ENCODE assay signal across 8 cellular contexts in genomic region chr19:35757749-35758608, GRCh38. TPM values are rescaled to one million over a fixed set of nuclear protein-coding genes. Genes with fewer than 3 reads are reported as not detected.
A peak's percentile ranks its signal among the peaks of the same experiment; 100 is the strongest.
DNase-seq lines count a peak whose midpoint lies in the region; ATAC-seq, FAIRE-seq and TF ChIP-seq lines count a peak whose summit lies in the region.

PROSER3 (plus strand) TSS chr19:35758176; CDS start chr19:35758216, 40 bp downstream.

- no peaks in the 10 kb centered on the region for H4K20me1 ChIP-seq in Loucy (ENCODE audit: insufficient read depth, low read length, poor library complexity, severe bottlenecking)

- H3K79me2 ChIP-seq in Loucy (ENCODE audit: insufficient read depth, low read length) = peaks cover 13% of the 10 kb centered on the region; the same call in 1 of the 2 replicates

- H3K36me3 ChIP-seq in Loucy (ENCODE audit: insufficient read depth, low read length) = no peaks in the 10 kb centered on the region; the same call in 1 of the 2 replicates

- DNase-seq in EL (peak; percentile 100), H54 (ENCODE audit: insufficient read length, low spot score) (peak; percentile 99), fibroblast of peridontal ligament (ENCODE audit: extremely low read depth) (peak; percentile 100), natural killer cell (peak; percentile 97)
- DNase-seq in activated T-helper 9 cell treated with anti-CD3 and anti-CD28 coated beads, Interleukin-2, amount 50 U/mL, for 16 hours (ENCODE audit: low read depth) = peak; percentile 95
- peak; percentile 98 for DNase-seq in stimulated activated naive CD4-positive, alpha-beta T cell treated with Interleukin-2 at 50 U/mL for 16 hours (lab: John Stamatoyannopoulos, UW)

- TF ChIP-seq POLR2A in H54 (IDR thresholded peaks at IDR 0.05; ENCODE audit: low read depth, low read length) (peak; percentile 81), Raji (IDR thresholded peaks at IDR 0.05; ENCODE audit: insufficient read depth, low read depth, low read length) (peak; percentile 87)

- peak within 1 kb of the TSS; percentile 93 to 97 for H3K27ac Mint-ChIP-seq in natural killer cell

- H3K27me3 Mint-ChIP-seq in natural killer cell (ENCODE audit: low read depth in 2 of 2) = peaks cover 0 to 18% of the 10 kb centered on the region in 2 donors

- ATAC-seq in natural killer cell = peak; percentile 92 to 99 (median 95)

- H3K27me3 ChIP-seq in Loucy (ENCODE audit: insufficient read depth, low read length, poor library complexity, severe bottlenecking) = no peaks in the 10 kb centered on the region

- peaks cover 13% of the 10 kb centered on the region for H3K4me1 ChIP-seq in Loucy (ENCODE audit: insufficient read depth, low read length, poor library complexity, severe bottlenecking)

- H3K9me3 ChIP-seq in Loucy (ENCODE audit: insufficient read depth, low read depth, low read length) = no peaks in the 10 kb centered on the region

- TF ChIP-seq CTCF in Loucy (conservative IDR thresholded peaks at IDR 0.05; ENCODE audit: low read length) (no peak), natural killer cell (IDR thresholded peaks at IDR 0.05) (no peak)

- no peaks in the 10 kb centered on the region for H3K9me3 Mint-ChIP-seq in natural killer cell

- FAIRE-seq in H54 (lab: Jason Lieb, UNC) = peak; percentile 74

- peak within 1 kb of the TSS; percentile 83 for H3K4me2 ChIP-seq in Loucy (ENCODE audit: low read depth, low read length, poor library complexity, severe bottlenecking)

- H3K36me3 Mint-ChIP-seq in natural killer cell = no peaks in the 10 kb centered on the region

- H3F3A ChIP-seq in Loucy (ENCODE audit: low read depth) = no peaks in the 10 kb centered on the region

- peaks cover 29 to 40% of the 10 kb centered on the region in 2 donors for H3K4me1 Mint-ChIP-seq in natural killer cell

- H3K4me3 ChIP-seq in Loucy (ENCODE audit: low read length, poor library complexity, severe bottlenecking) = peak within 1 kb of the TSS; percentile 89

- peak within 1 kb of the TSS; percentile 98 for H3K4me3 Mint-ChIP-seq in natural killer cell

- H2AFZ ChIP-seq in Loucy (ENCODE audit: low read length) = peak within 1 kb of the TSS; percentile 94

- H3K9me2 ChIP-seq in Loucy (replicated peaks; ENCODE audit: low read depth, low read length) = no peaks in the 10 kb centered on the region

- intact Hi-C loops in natural killer cell (cut with micrococcal nuclease) = loop anchor here (1.0 to 5.0 kb wide), 3 partner anchors 10 to 116 kb away; partner anchors contain the start of genes ARHGAP33, ETV2 and LIN37

- H3K9ac ChIP-seq in Loucy (ENCODE audit: low read depth, low read length, poor library complexity, severe bottlenecking) = peak within 1 kb of the TSS; percentile 89

RNA-seq across cellular contexts. Expression of gene PROSER3, which starts in this region (rescaled TPM):
- 10 to 100 TPM; 33.1 to 40.2 (median 35.9) TPM for total RNA-seq in natural killer cell

Comparison
In these comparisons a context has a peak if more than half of its experiments do, and no peak if none do; other contexts are left out.
1. Peak in every context shown above with its lines: DNase-seq, ATAC-seq and H3K4me3 ChIP-seq.